1 cellular context compared by ENCODE assay signal in the genomic region with DNA sequence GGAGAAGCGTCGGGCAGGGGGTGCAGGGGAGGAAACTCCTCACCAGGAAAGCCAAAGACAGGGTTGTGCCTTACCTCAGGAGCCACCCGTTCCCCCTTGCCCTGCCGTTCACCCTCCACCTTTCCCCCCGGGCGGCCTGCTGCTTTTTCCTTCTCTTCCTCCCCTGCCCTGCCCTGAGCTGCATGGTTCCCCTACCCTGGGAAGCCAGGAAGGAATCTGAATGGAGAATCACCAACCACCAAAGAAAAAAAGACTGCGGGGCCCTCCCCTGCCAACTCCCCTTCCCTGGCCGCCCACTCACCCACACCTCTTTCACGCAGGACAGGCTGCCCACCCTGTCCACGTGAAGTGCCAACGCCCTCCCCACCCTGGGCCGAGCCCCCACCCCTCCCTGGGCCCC.
TF ChIP-seq lines count a peak whose summit lies in the region.

No MANE protein-coding gene starts in this region.

TF ChIP-seq in GM12878, 131 proteins besides CTCF, POLR2A, EP300 and RAD21:
- TF ChIP-seq ZNF274 (IDR thresholded peaks at IDR 0.05; ENCODE audit: insufficient read depth, insufficient read length) = no peak
- TF ChIP-seq EGR1 (IDR thresholded peaks at IDR 0.05; ENCODE audit: borderline replicate concordance in 1 of 2, low read depth in 2 of 2, low read length in 2 of 2) = peak in 1 of 2 experiments; percentile 45; a peak in 1 of 3 replicates
